1 cellular context compared by ENCODE assay signal in the genomic region with DNA sequence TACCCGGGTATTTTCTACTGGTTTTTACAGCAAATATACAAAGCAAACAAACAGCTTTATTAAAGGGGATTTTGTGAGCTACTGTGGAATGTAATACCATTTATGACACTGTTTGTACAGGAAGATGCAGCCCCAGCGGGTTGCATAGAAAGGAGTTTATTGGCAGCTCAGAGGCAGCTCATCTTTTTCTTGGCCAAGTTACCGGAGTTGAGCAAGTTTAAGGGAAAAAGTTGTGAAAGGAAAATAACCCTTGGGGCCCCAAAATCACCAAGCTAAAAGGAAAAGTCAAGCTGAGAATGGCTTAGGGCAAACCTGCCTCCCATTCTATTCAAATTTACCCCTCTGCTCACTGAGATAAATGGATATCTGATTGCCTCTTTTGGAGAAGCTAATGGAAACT.
TF ChIP-seq lines count a peak whose summit lies in the region.

No MANE protein-coding gene starts in this region.

TF ChIP-seq in A549, 52 proteins besides CTCF, POLR2A, EP300 and RAD21 (continued from another document):
- TF ChIP-seq, protein P1, sequence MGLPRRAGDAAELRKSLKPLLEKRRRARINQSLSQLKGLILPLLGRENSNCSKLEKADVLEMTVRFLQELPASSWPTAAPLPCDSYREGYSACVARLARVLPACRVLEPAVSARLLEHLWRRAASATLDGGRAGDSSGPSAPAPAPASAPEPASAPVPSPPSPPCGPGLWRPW (IDR thresholded peaks at IDR 0.05), result peak; percentile 66; the same call in 1 of the 2 replicates
- TF ChIP-seq CEBPB (IDR thresholded peaks at IDR 0.05), result peak; percentile 93
- no peak for TF ChIP-seq ZNF302 (CRISPR knock-in tag; IDR thresholded peaks at IDR 0.05)
- peak; percentile 67; the same call in 1 of the 2 replicates for TF ChIP-seq GATA3 (IDR thresholded peaks at IDR 0.05; ENCODE audit: borderline replicate concordance)
- 0 out of 3 replicates have a peak, but pooled peaks have one; percentile 16 for TF ChIP-seq SMC3 (IDR thresholded peaks at IDR 0.05)
- TF ChIP-seq JUNB (IDR thresholded peaks at IDR 0.05), result peak; percentile 56
- TF ChIP-seq ZFP36 (IDR thresholded peaks at IDR 0.05; ENCODE audit: borderline replicate concordance, partially characterized antibody), result no peak
